Comparison of ENCODE assay signal across 5 cellular contexts in the genomic region with DNA sequence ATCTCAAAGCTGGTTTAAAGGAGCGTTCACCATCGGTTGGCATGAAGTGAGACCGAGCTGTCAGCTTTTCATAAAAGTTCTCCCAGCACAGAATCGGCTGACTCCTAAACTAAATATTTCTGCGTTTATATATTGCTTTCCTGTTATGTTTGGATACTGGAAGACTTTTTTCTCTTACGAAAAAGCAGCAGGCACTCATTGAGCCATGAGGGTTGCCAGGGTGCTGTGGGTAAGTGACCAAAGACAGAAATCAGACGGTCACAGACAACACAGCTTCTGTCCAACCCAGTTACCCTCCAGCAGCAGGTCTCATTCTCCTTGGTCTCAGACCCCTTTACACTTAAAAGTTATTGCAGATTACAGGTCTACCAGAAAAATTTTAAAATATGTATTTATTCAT.
"Had no signal": no experiment of that assay in that cellular context is flagged by ENCODE, and none has a peak within 500 bp of the region (broad histone marks: within the 10 kb centered on the region; RNA-seq: fewer than 3 reads in every experiment).

No MANE protein-coding gene starts in this region.

- H3K4me2 ChIP-seq: GM23338 had no signal

- DNase-seq: H9, HCEC 1CT had no signal

- H3K4me3 Mint-ChIP-seq: GM23338, H9 had no signal

- ATAC-seq: GM23338, HepG2, K562 had no signal

- H3K9me3 Mint-ChIP-seq: GM23338, H9 had no signal

- H2AFZ ChIP-seq: GM23338 had no signal

- H3K4me3 ChIP-seq: GM23338, K562 had no signal

- H3K27ac Mint-ChIP-seq: GM23338 had no signal
